ENCODE assay signal across 8 cellular contexts in genomic region chr3:112333386-112334334, GRCh38. TPM values are rescaled to one million over a fixed set of nuclear protein-coding genes. Genes with fewer than 3 reads are reported as not detected.
DNase-seq lines count a peak whose midpoint lies in the region; ATAC-seq and TF ChIP-seq lines count a peak whose summit lies in the region.

No MANE protein-coding gene starts in this region.

- H3K79me1 ChIP-seq in neuronal stem cell (ENCODE audit: low read depth, low read length), result no peaks in the 10 kb centered on the region

- H2BK15ac ChIP-seq in neuronal stem cell (ENCODE audit: low read length), result no peak overlapping the region

- no peak overlapping the region for H4K8ac ChIP-seq in neuronal stem cell (ENCODE audit: low read depth, low read length)

- H3K36me3 ChIP-seq in Karpas-422 (ENCODE audit: insufficient read depth, low read length) (no peaks in the 10 kb centered on the region), neuronal stem cell (replicated peaks in 1 of 2; ENCODE audit: control insufficient read depth in 2 of 2, insufficient read depth in 2 of 2, low read length in 2 of 2) (peaks cover 0 to 23% of the 10 kb centered on the region in 2 donors)

- H2BK12ac ChIP-seq in neuronal stem cell (ENCODE audit: low read length), result no peak overlapping the region

- peak overlapping the region; percentile 94 for H3K18ac ChIP-seq in neuronal stem cell (ENCODE audit: low read length)

- no peak overlapping the region for H3K9ac ChIP-seq in Karpas-422 (ENCODE audit: low read length)
- H3K9ac ChIP-seq in neuronal stem cell (ENCODE audit: low read depth, low read length, poor library complexity), result peak overlapping the region; percentile 98

- H3K23ac ChIP-seq in neuronal stem cell (ENCODE audit: low read depth, low read length, poor library complexity), result peak overlapping the region; percentile 88

- no peaks in the 10 kb centered on the region for H3K79me2 ChIP-seq in Karpas-422 (ENCODE audit: low read length)

- H3K9me3 Mint-ChIP-seq in activated naive CD4-positive, alpha-beta T cell treated with anti-CD3 and anti-CD28 coated beads for 36 hours, result no peaks in the 10 kb centered on the region

- 0 out of 2 replicates have a peak overlapping the region, but pooled peaks have one; percentile 27 for H2AFZ ChIP-seq in Karpas-422 (ENCODE audit: low read length)
- peak overlapping the region; percentile 95 for H2AFZ ChIP-seq in neuronal stem cell (ENCODE audit: low read length)

- intact Hi-C loops in activated naive CD4-positive, alpha-beta T cell treated with anti-CD3 and anti-CD28 coated beads for 36 hours (cut with micrococcal nuclease), result loop anchor here (1.0 to 10.0 kb wide), 4 partner anchors 57 to 726 kb away; partner anchors contain the start of gene CD200R1
- intact Hi-C loops in head of caudate nucleus (cut with DNase I), result loop anchor here (2.0 kb wide), 1 partner anchor 57 kb away; no protein-coding TSS in a partner anchor

- no CpG with 5 or more reads among the region's 22 CpGs for WGBS in neuronal stem cell (ENCODE audit: extremely low coverage in 2 of 2, insufficient read length in 2 of 2, insufficient replicate concordance in 1 of 2), 2 donors

- H3K9me2 ChIP-seq in Karpas-422 (replicated peaks; ENCODE audit: insufficient read depth, low read length), result no peaks in the 10 kb centered on the region

- H3K4me1 Mint-ChIP-seq in activated naive CD4-positive, alpha-beta T cell treated with anti-CD3 and anti-CD28 coated beads for 36 hours (ENCODE audit: low read depth), result peaks cover 46% of the 10 kb centered on the region

- no peak for TF ChIP-seq CTCF in AG09309 (IDR thresholded peaks at IDR 0.05; ENCODE audit: control insufficient read depth, insufficient read depth, low read depth, low read length, missing control alignments)

- peak overlapping the region; percentile 59 for H4K91ac ChIP-seq in neuronal stem cell (ENCODE audit: low read depth, low read length, poor library complexity)

- H3K27me3 ChIP-seq in Karpas-422 (ENCODE audit: low read length) (no peaks in the 10 kb centered on the region), neuronal stem cell (ENCODE audit: control insufficient read depth in 3 of 3, insufficient read depth in 3 of 3, low read depth in 1 of 3, low read length in 3 of 3) (no peaks in the 10 kb centered on the region)

- H3K4me1 ChIP-seq in Karpas-422 (ENCODE audit: low read length), result no peaks in the 10 kb centered on the region
- peaks cover 2 to 11% of the 10 kb centered on the region in 2 donors for H3K4me1 ChIP-seq in neuronal stem cell (ENCODE audit: control insufficient read depth in 2 of 2, insufficient read depth in 1 of 2, low read depth in 1 of 2, low read length in 2 of 2)

- H3K14ac ChIP-seq in neuronal stem cell (ENCODE audit: low read length), result peak overlapping the region; percentile 79

- no peak overlapping the region for H3K4ac ChIP-seq in neuronal stem cell (ENCODE audit: low read length)

- peak; percentile 41 for ATAC-seq in GM19397 (IDR thresholded peaks at IDR 0.05; ENCODE audit: unreplicated experiment)

- H3K4me3 ChIP-seq in AG09309 (ENCODE audit: control insufficient read depth, low read depth, low read length) (peak overlapping the region; percentile 36), Karpas-422 (ENCODE audit: low read length) (no peak overlapping the region), neuronal stem cell (ENCODE audit: low read length in 2 of 2) (peak overlapping the region; percentile 64 to 94)

- H3K9me3 ChIP-seq in Karpas-422 (ENCODE audit: low read length), result no peaks in the 10 kb centered on the region
- H3K9me3 ChIP-seq in neuronal stem cell (replicated peaks in 1 of 2; ENCODE audit: control insufficient read depth in 2 of 2, insufficient read depth in 1 of 2, low read depth in 1 of 2, low read length in 2 of 2), result peaks cover 0 to 6% of the 10 kb centered on the region in 2 donors

- H2AK5ac ChIP-seq in neuronal stem cell (ENCODE audit: low read depth, low read length), result no peak overlapping the region

- H4K20me1 ChIP-seq in Karpas-422 (ENCODE audit: insufficient read depth, low read depth, low read length), result no peaks in the 10 kb centered on the region

- DNase-seq in AG09309 (ENCODE audit: low read depth) (no peak), Karpas-422 (no peak), head of caudate nucleus (peak in 41 of 42 donors; percentile 14 to 80 (median 55)), neuronal stem cell (ENCODE audit: low spot score) (no peak), H4 (ENCODE audit: low spot score) (no peak), KBM-7 (no peak)
- peak; percentile 30 for DNase-seq in activated naive CD4-positive, alpha-beta T cell treated with anti-CD3 and anti-CD28 coated beads for 36 hours

- in situ Hi-C loops in KBM-7 (cut with MboI; ENCODE audit: low pct_unique_long_range_greater_than_20kb, low sequenced_read_pairs), result loop anchor here (25.0 kb wide), 1 partner anchor 179 kb away; no protein-coding TSS in a partner anchor

- H3K4me2 ChIP-seq in Karpas-422 (ENCODE audit: low read depth, low read length, poor library complexity, severe bottlenecking), result peak overlapping the region; percentile 27
- H3K4me2 ChIP-seq in neuronal stem cell (ENCODE audit: insufficient read depth, low read length, poor library complexity, severe bottlenecking), result peak overlapping the region; percentile 56

- H3K4me3 Mint-ChIP-seq in activated naive CD4-positive, alpha-beta T cell treated with anti-CD3 and anti-CD28 coated beads for 36 hours, result peak overlapping the region; percentile 94

- H3K27me3 Mint-ChIP-seq in activated naive CD4-positive, alpha-beta T cell treated with anti-CD3 and anti-CD28 coated beads for 36 hours (ENCODE audit: low read depth), result no peaks in the 10 kb centered on the region

- H3K27ac ChIP-seq in Karpas-422 (ENCODE audit: low read length) (no peak overlapping the region), neuronal stem cell (replicated peaks; ENCODE audit: low read length) (peak overlapping the region; percentile 86)

- H2BK120ac ChIP-seq in neuronal stem cell (ENCODE audit: low read depth, low read length), result no peak overlapping the region

- peaks cover 32% of the 10 kb centered on the region for H3K36me3 Mint-ChIP-seq in activated naive CD4-positive, alpha-beta T cell treated with anti-CD3 and anti-CD28 coated beads for 36 hours (ENCODE audit: low read depth)

- CTCF ChIA-PET in activated naive CD4-positive, alpha-beta T cell treated with anti-CD3 and anti-CD28 coated beads for 36 hours (lab: Charles Lee), result interaction anchor here (0.6 to 6.6 kb wide), 30 partner anchors 11 to 228 kb away, joined by 3 to 41 read pairs (median 5); partner anchors contain the start of genes GCSAM, SLC35A5 and SLC9C1

- H2BK5ac ChIP-seq in neuronal stem cell (ENCODE audit: low read length), result peak overlapping the region; percentile 97

- H3K27ac Mint-ChIP-seq in activated naive CD4-positive, alpha-beta T cell treated with anti-CD3 and anti-CD28 coated beads for 36 hours, result peak overlapping the region; percentile 99

RNA-seq across cellular contexts. Expression of gene CD200, which starts 0.7 kb away (rescaled TPM):
- total RNA-seq in Karpas-422 (2014; rRNA removed; shearing (Covaris generic); ENCODE audit: low replicate concordance), result not detected in 2 replicates
- 10 to 100 TPM; 50.0 to 53.6 TPM for total RNA-seq in activated naive CD4-positive, alpha-beta T cell treated with anti-CD3 and anti-CD28 coated beads for 36 hours
- 82.5 TPM for polyA plus RNA-seq in neuronal stem cell (2013, experiment 1 of 2)
- 81.2 TPM for polyA plus RNA-seq in neuronal stem cell (2013, experiment 2 of 2)
- total RNA-seq in H4 (2014; rRNA removed; shearing (Covaris generic)), result not detected in 2 replicates

RNA-seq across cellular contexts. Expression of gene SLC9C1, which starts 39.6 kb away (rescaled TPM):
- total RNA-seq in Karpas-422 (2014; rRNA removed; shearing (Covaris generic); ENCODE audit: low replicate concordance), result 1.1 TPM in 1 of 2 replicates, not detected in the other
- total RNA-seq in activated naive CD4-positive, alpha-beta T cell treated with anti-CD3 and anti-CD28 coated beads for 36 hours, result not detected
- 0.03 TPM for polyA plus RNA-seq in neuronal stem cell (2013, experiment 1 of 2)
- polyA plus RNA-seq in neuronal stem cell (2013, experiment 2 of 2), result 0.24 TPM
- total RNA-seq in H4 (2014; rRNA removed; shearing (Covaris generic)), result not detected in 2 replicates

Comparison
In these comparisons a context has a peak if more than half of its experiments do, and no peak if none do; other contexts are left out.
1. DNase-seq: peak in activated naive CD4-positive, alpha-beta T cell treated with anti-CD3 and anti-CD28 coated beads for 36 hours (single experiment) and head of caudate nucleus (41 of 42); none in AG09309 (single experiment), Karpas-422 (single experiment), neuronal stem cell (single experiment), H4 (single experiment) and KBM-7 (single experiment).
2. RNA of gene CD200, which starts 0.7 kb away (total RNA-seq): 50.0 to 53.6 TPM in activated naive CD4-positive, alpha-beta T cell treated with anti-CD3 and anti-CD28 coated beads for 36 hours; not detected in Karpas-422 and not detected in H4; every median in the first group is over 10 times any median in the second.